7 cellular contexts compared by ENCODE assay signal in genomic region chr2:180937480-180937879, GRCh38. TPM values are rescaled to one million over a fixed set of nuclear protein-coding genes. Genes with fewer than 3 reads are reported as not detected.
DNase-seq lines count a peak whose midpoint lies in the region; ATAC-seq lines count a peak whose summit lies in the region.
"Not testable (repeated sequence)": the region's sequence is repeated elsewhere in the genome, so short reads cannot be mapped to it uniquely, and the experiment has no call there.

No MANE protein-coding gene starts in this region.

- not testable (repeated sequence) for H3K4me3 ChIP-seq in mesendoderm (ENCODE audit: low read length)

- not testable (repeated sequence) for H2BK120ac ChIP-seq in mesendoderm (ENCODE audit: low read depth, low read length)

- DNase-seq in NOMO-1 treated with DMSO at 0.1 percent for 48 hours (lab: John Stamatoyannopoulos, UW; ENCODE audit: unreplicated experiment) (peak; percentile 50), activated T-cell treated with anti-CD3 and anti-CD28 coated beads for 24 hours (ENCODE audit: low read depth) (peak; percentile 5), mesendoderm (peak; percentile 5)

- H3K79me2 ChIP-seq in mesendoderm (ENCODE audit: control insufficient read depth, insufficient read depth, low read length) = not testable (repeated sequence)

- H3K79me1 ChIP-seq in mesendoderm (ENCODE audit: low read length) = not testable (repeated sequence)

- not testable (repeated sequence) for H2BK15ac ChIP-seq in mesendoderm (replicated peaks; ENCODE audit: low read depth)

- not testable (repeated sequence) for H3K4ac ChIP-seq in mesendoderm (ENCODE audit: low read depth, low read length)

- H3K27ac ChIP-seq in mesendoderm (ENCODE audit: low read depth, low read length) = not testable (repeated sequence)

- H3K27me3 ChIP-seq in mesendoderm (ENCODE audit: insufficient read depth, low read length, poor library complexity) = not testable (repeated sequence)

- not testable (repeated sequence) for H3K4me2 ChIP-seq in mesendoderm (ENCODE audit: low read length)

- H3K18ac ChIP-seq in mesendoderm (ENCODE audit: low read length) = not testable (repeated sequence)

- not testable (repeated sequence) for H4K8ac ChIP-seq in mesendoderm (ENCODE audit: low read depth, low read length)

- H3K23ac ChIP-seq in mesendoderm (ENCODE audit: low read length) = not testable (repeated sequence)

- H2BK5ac ChIP-seq in mesendoderm (ENCODE audit: low read length) = not testable (repeated sequence)

- peak; percentile 78 for ATAC-seq in GM18861 (IDR thresholded peaks at IDR 0.05; ENCODE audit: unreplicated experiment)
- ATAC-seq in GM21390 (IDR thresholded peaks at IDR 0.05; ENCODE audit: unreplicated experiment) = peak; percentile 76
- ATAC-seq in HG02870 (IDR thresholded peaks at IDR 0.05; ENCODE audit: unreplicated experiment) = peak; percentile 78
- peak; percentile 86 for ATAC-seq in HG03354 (IDR thresholded peaks at IDR 0.05; ENCODE audit: poor library complexity, severe bottlenecking, unreplicated experiment)

- not testable (repeated sequence) for H2AK5ac ChIP-seq in mesendoderm (ENCODE audit: low read length)

- not testable (repeated sequence) for H3K36me3 ChIP-seq in mesendoderm (ENCODE audit: control insufficient read depth, insufficient read depth, low read length)

- no CpG with 5 or more reads among the region's 3 CpGs for WGBS in mesendoderm (ENCODE audit: extremely low coverage, insufficient coverage, low lambda C conversion rate)

- not testable (repeated sequence) for H3K56ac ChIP-seq in mesendoderm (ENCODE audit: low read length)

- not testable (repeated sequence) for H4K5ac ChIP-seq in mesendoderm (ENCODE audit: low read length)

- not testable (repeated sequence) for H3K4me1 ChIP-seq in mesendoderm (ENCODE audit: control insufficient read depth, low read depth, low read length)

- H3K9ac ChIP-seq in mesendoderm (ENCODE audit: low read length) = not testable (repeated sequence)

RNA-seq across cellular contexts. Expression of gene UBE2E3, which starts 42.9 kb away (rescaled TPM):
- polyA plus RNA-seq in mesendoderm (2013, experiment 1 of 2) = 105 TPM
- 108 TPM for polyA plus RNA-seq in mesendoderm (2013, experiment 2 of 2)
